25 cellular contexts compared by ENCODE assay signal in the genomic region with DNA sequence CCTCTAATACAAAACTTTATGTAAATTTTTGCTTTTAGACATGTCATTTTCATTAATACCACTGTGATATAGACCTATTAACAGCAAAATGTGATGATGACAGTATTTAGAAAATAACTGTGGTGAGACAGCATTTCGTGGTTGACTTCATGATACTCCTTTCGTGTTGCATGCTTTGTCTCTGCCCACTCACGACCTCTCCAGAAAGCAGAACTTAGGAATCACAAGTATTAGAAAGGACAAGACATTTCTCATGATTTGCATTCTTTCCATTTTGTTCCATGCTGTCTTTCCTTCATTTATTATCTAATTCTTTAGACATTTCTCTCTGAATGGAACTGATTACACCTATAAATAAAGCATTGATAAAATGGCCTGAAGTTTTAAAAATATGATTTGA.
DNase-seq lines count a peak whose midpoint lies in the region; FAIRE-seq and TF ChIP-seq lines count a peak whose summit lies in the region.
"Had no signal": no experiment of that assay in that cellular context is flagged by ENCODE, and none has a peak within 500 bp of the region (broad histone marks: within the 10 kb centered on the region; RNA-seq: fewer than 3 reads in every experiment).

No MANE protein-coding gene starts in this region.

- H3K4me1 Mint-ChIP-seq in astrocyte (ENCODE audit: low read depth, unreplicated experiment), result peaks cover 21% of the 10 kb centered on the region
- H3K4me1 Mint-ChIP-seq in neural progenitor cell, result peaks cover 11% of the 10 kb centered on the region
- H3K4me1 Mint-ChIP-seq: CD4-positive, CD25-positive, alpha-beta regulatory T cell; naive thymus-derived CD8-positive, alpha-beta T cell had no signal

- H3K27me3 Mint-ChIP-seq in astrocyte (ENCODE audit: low read depth, unreplicated experiment) (no peaks in the 10 kb centered on the region), neural progenitor cell (ENCODE audit: insufficient read depth, low read depth) (peaks cover 5% of the 10 kb centered on the region)
- H3K27me3 Mint-ChIP-seq: CD4-positive, CD25-positive, alpha-beta regulatory T cell had no signal

- H3K9me3 Mint-ChIP-seq in astrocyte (ENCODE audit: unreplicated experiment) (peaks cover 12% of the 10 kb centered on the region), neural progenitor cell (peaks cover 25% of the 10 kb centered on the region)

- TF ChIP-seq CTCF in astrocyte (IDR thresholded peaks at IDR 0.05; ENCODE audit: insufficient read depth, low read depth, low read length) (no peak), GM13977 (IDR thresholded peaks at IDR 0.05; ENCODE audit: extremely low read depth, insufficient read depth, missing control alignments) (no peak), neural progenitor cell (IDR thresholded peaks at IDR 0.05) (no peak)

- no peaks in the 10 kb centered on the region for H3K36me3 ChIP-seq in GM23248 (ENCODE audit: low read depth)
- no peaks in the 10 kb centered on the region for H3K36me3 ChIP-seq in astrocyte (ENCODE audit: insufficient read depth, low read length)
- H3K36me3 ChIP-seq in trophoblast cell (ENCODE audit: control insufficient read depth in 1 of 2, insufficient read depth in 2 of 2, low read length in 2 of 2), result no peaks in the 10 kb centered on the region
- no peaks in the 10 kb centered on the region for H3K36me3 ChIP-seq in neural progenitor cell
- H3K36me3 ChIP-seq: right lobe of liver, vagina had no signal

- H3K79me1 ChIP-seq in trophoblast cell (ENCODE audit: low read length), result no peaks in the 10 kb centered on the region

- in situ Hi-C loops in GM23248 (cut with MboI), result no loop called here
- in situ Hi-C loops in GM13977 (cut with MboI; ENCODE audit: low pct_unique_long_range_greater_than_20kb, low sequenced_read_pairs, unreplicated experiment), result no loop called here

- peak overlapping the region; percentile 22 for H3K4me2 ChIP-seq in GM23248 (ENCODE audit: unreplicated experiment)
- H3K4me2 ChIP-seq in astrocyte (ENCODE audit: low read length), result peak overlapping the region; percentile 73
- no peak overlapping the region for H3K4me2 ChIP-seq in trophoblast cell (ENCODE audit: low read length)
- no peak overlapping the region for H3K4me2 ChIP-seq in neural progenitor cell

- H2AFZ ChIP-seq in GM23248, result no peak overlapping the region
- no peak overlapping the region for H2AFZ ChIP-seq in astrocyte (ENCODE audit: low read depth, low read length)
- no peak overlapping the region for H2AFZ ChIP-seq in trophoblast cell (ENCODE audit: insufficient read depth, low read length, poor library complexity)
- no peak overlapping the region for H2AFZ ChIP-seq in neural progenitor cell (replicated peaks)
- H2AFZ ChIP-seq: parathyroid adenoma had no signal

- H3K9me2 ChIP-seq in GM23248 (ENCODE audit: insufficient read depth), result no peaks in the 10 kb centered on the region

- H3K27ac ChIP-seq in GM23248 (peak overlapping the region; percentile 76), astrocyte (ENCODE audit: low read depth, low read length) (peak overlapping the region; percentile 95), trophoblast cell (ENCODE audit: low read depth, low read length) (no peak overlapping the region), neural progenitor cell (no peak overlapping the region)
- H3K27ac ChIP-seq: parathyroid adenoma, right lobe of liver, vagina had no signal

- WGBS in GM23248 (ENCODE audit: low coverage in 1 of 2, low lambda C conversion rate in 2 of 2, missing lambda C conversion rate in 2 of 2), 2 experiments, result 9 to 15% methylated on average over 3 of the region's 3 CpGs
- WGBS in trophoblast cell (ENCODE audit: extremely low coverage, insufficient coverage, insufficient read length), result no CpG with 5 or more reads among the region's 3 CpGs

- H2AK5ac ChIP-seq in trophoblast cell (ENCODE audit: low read length), result no peak overlapping the region

- no peak overlapping the region for H2BK5ac ChIP-seq in trophoblast cell (ENCODE audit: low read depth, low read length, poor library complexity)

- no peak overlapping the region for H3K4ac ChIP-seq in trophoblast cell (ENCODE audit: low read depth, low read length)

- H3K9ac ChIP-seq in GM23248, result 0 out of 2 replicates have a peak overlapping the region, but pooled peaks have one; percentile 11
- H3K9ac ChIP-seq in astrocyte (ENCODE audit: low read length), result peak overlapping the region; percentile 79
- no peak overlapping the region for H3K9ac ChIP-seq in trophoblast cell (ENCODE audit: low read length)
- H3K9ac ChIP-seq in neural progenitor cell, result no peak overlapping the region
- H3K9ac ChIP-seq: parathyroid adenoma had no signal

- no peaks in the 10 kb centered on the region for H3K79me2 ChIP-seq in GM23248 (ENCODE audit: insufficient read depth)
- H3K79me2 ChIP-seq in astrocyte (ENCODE audit: insufficient read depth, low read length), result no peaks in the 10 kb centered on the region
- no peaks in the 10 kb centered on the region for H3K79me2 ChIP-seq in trophoblast cell (ENCODE audit: control insufficient read depth, insufficient read depth, low read length, poor library complexity)
- H3K79me2 ChIP-seq in neural progenitor cell (ENCODE audit: low read depth), result no peaks in the 10 kb centered on the region
- H3K79me2 ChIP-seq: parathyroid adenoma had no signal

- H3F3A ChIP-seq in GM23248 (ENCODE audit: insufficient read depth), result peaks cover 9% of the 10 kb centered on the region; the same call in 1 of the 2 replicates
- no peaks in the 10 kb centered on the region for H3F3A ChIP-seq in neural progenitor cell (ENCODE audit: low read depth)

- H2BK120ac ChIP-seq in trophoblast cell (ENCODE audit: insufficient read depth, low read length, poor library complexity), result no peak overlapping the region

- no peak overlapping the region for H3K14ac ChIP-seq in trophoblast cell (ENCODE audit: low read length)

- H3K4me3 ChIP-seq in GM23248, result no peak overlapping the region
- peak overlapping the region; percentile 15 for H3K4me3 ChIP-seq in astrocyte (ENCODE audit: insufficient read depth, low read depth, low read length)
- H3K4me3 ChIP-seq in trophoblast cell (ENCODE audit: low read depth, low read length), result no peak overlapping the region
- H3K4me3 ChIP-seq in neural progenitor cell, result no peak overlapping the region
- H3K4me3 ChIP-seq: right lobe of liver, vagina had no signal

- H3K18ac ChIP-seq in trophoblast cell (ENCODE audit: low read length), result no peak overlapping the region

- DNase-seq in GM23248 (peak; percentile 55), astrocyte (ENCODE audit: low read depth) (peak; percentile 93), fibroblast of gingiva (ENCODE audit: low read depth) (peak; percentile 44), trophoblast cell (peak; percentile 7 to 43), GM13977 (ENCODE audit: low spot score) (no peak), neural progenitor cell (ENCODE audit: low spot score) (no peak), NCI-H1092 (lab: John Stamatoyannopoulos, UW) (no peak), amygdala (lab: John Stamatoyannopoulos, UW) (no peak)
- DNase-seq: activated CD4-positive, CD25-positive, alpha-beta regulatory T cell treated with anti-CD3 and anti-CD28 coated beads, Interleukin-2, amount 50 U/mL, for 72 hours; activated naive CD4-positive, alpha-beta T cell; activated T-cell treated with anti-CD3 and anti-CD28 coated beads, Interleukin-2, amount 50 U/mL, for 1 hour; CD4-positive, CD25-positive, alpha-beta regulatory T cell; cerebellar nuclear complex; effector memory CD4-positive, alpha-beta T cell; glutamatergic neuron; H9; MV-4-11; naive thymus-derived CD8-positive, alpha-beta T cell; NCI-H187; NCI-H774; right lobe of liver; SHP77; substantia nigra had no signal

- H3K4me1 ChIP-seq in GM23248 (ENCODE audit: insufficient read depth), result peaks cover 8% of the 10 kb centered on the region; the same call in 1 of the 2 replicates
- H3K4me1 ChIP-seq in astrocyte (ENCODE audit: insufficient read depth, low read length), result peaks cover 28% of the 10 kb centered on the region
- H3K4me1 ChIP-seq in trophoblast cell (ENCODE audit: control insufficient read depth in 1 of 2, insufficient read depth in 2 of 2, low read length in 2 of 2), result no peaks in the 10 kb centered on the region
- H3K4me1 ChIP-seq in neural progenitor cell, result no peaks in the 10 kb centered on the region
- H3K4me1 ChIP-seq: parathyroid adenoma, right lobe of liver, vagina had no signal

- H3K9me3 ChIP-seq in GM23248 (ENCODE audit: low read depth) (no peaks in the 10 kb centered on the region), astrocyte (ENCODE audit: insufficient read depth, low read depth, low read length) (no peaks in the 10 kb centered on the region), trophoblast cell (ENCODE audit: insufficient read depth, low read depth, low read length) (peaks cover 2% of the 10 kb centered on the region), neural progenitor cell (ENCODE audit: low read depth) (no peaks in the 10 kb centered on the region)
- H3K9me3 ChIP-seq: vagina had no signal

- no peak overlapping the region for H2BK12ac ChIP-seq in trophoblast cell (ENCODE audit: low read length)

- FAIRE-seq in astrocyte (lab: Jason Lieb, UNC), result no peak

- no peaks in the 10 kb centered on the region for H3K36me3 Mint-ChIP-seq in astrocyte (ENCODE audit: low read depth, unreplicated experiment)
- H3K36me3 Mint-ChIP-seq in neural progenitor cell, result no peaks in the 10 kb centered on the region
- H3K36me3 Mint-ChIP-seq: CD4-positive, CD25-positive, alpha-beta regulatory T cell; naive thymus-derived CD8-positive, alpha-beta T cell had no signal

- H4K20me1 ChIP-seq in GM23248 (ENCODE audit: insufficient read depth) (no peaks in the 10 kb centered on the region), astrocyte (ENCODE audit: insufficient read depth, low read length) (no peaks in the 10 kb centered on the region), neural progenitor cell (ENCODE audit: low read depth) (no peaks in the 10 kb centered on the region)

- H3K27me3 ChIP-seq in GM23248 (replicated peaks; ENCODE audit: insufficient read depth) (no peaks in the 10 kb centered on the region), astrocyte (ENCODE audit: insufficient read depth, low read length) (no peaks in the 10 kb centered on the region), trophoblast cell (ENCODE audit: insufficient read depth, low read length) (no peaks in the 10 kb centered on the region), neural progenitor cell (no peaks in the 10 kb centered on the region)
- H3K27me3 ChIP-seq: right lobe of liver, vagina had no signal

- H3K4me3 Mint-ChIP-seq in astrocyte (ENCODE audit: unreplicated experiment) (peak overlapping the region; percentile 10), neural progenitor cell (no peak overlapping the region)
- H3K4me3 Mint-ChIP-seq: CD4-positive, CD25-positive, alpha-beta regulatory T cell; H9; naive thymus-derived CD8-positive, alpha-beta T cell had no signal

- H4K8ac ChIP-seq in trophoblast cell (ENCODE audit: low read depth, low read length), result no peak overlapping the region

- no peak overlapping the region for H4K91ac ChIP-seq in trophoblast cell (ENCODE audit: low read depth, low read length)

- H3K27ac Mint-ChIP-seq in astrocyte (ENCODE audit: unreplicated experiment), result peak overlapping the region; percentile 96
- no peak overlapping the region for H3K27ac Mint-ChIP-seq in neural progenitor cell
- H3K27ac Mint-ChIP-seq: CD4-positive, CD25-positive, alpha-beta regulatory T cell; H9; naive thymus-derived CD8-positive, alpha-beta T cell had no signal

- no peak overlapping the region for H4K12ac ChIP-seq in trophoblast cell (ENCODE audit: low read depth, low read length)

- no peak overlapping the region for H3K23ac ChIP-seq in trophoblast cell (ENCODE audit: low read length)

Comparison
In these comparisons a context has a peak if more than half of its experiments do, and no peak if none do; other contexts are left out.
1. DNase-seq: peak in GM23248 (single experiment), astrocyte (single experiment), fibroblast of gingiva (single experiment) and trophoblast cell (2 of 2); none in GM13977 (single experiment), neural progenitor cell (single experiment), NCI-H1092 (single experiment) and amygdala (0 of 56).
2. H3K27ac ChIP-seq: peak in GM23248 (single experiment) and astrocyte (single experiment); none in trophoblast cell (single experiment) and neural progenitor cell (single experiment).
3. H3K4me2 ChIP-seq: peak in GM23248 (single experiment) and astrocyte (single experiment); none in trophoblast cell (single experiment) and neural progenitor cell (single experiment).
4. H3K9ac ChIP-seq: peak in GM23248 (single experiment) and astrocyte (single experiment); none in trophoblast cell (single experiment) and neural progenitor cell (single experiment).